In genomic region chr5:93582677-93583524, GRCh38 we compare ENCODE assay signal across 8 cellular contexts. TPM values are rescaled to one million over a fixed set of nuclear protein-coding genes. Genes with fewer than 3 reads are reported as not detected.
A peak's percentile ranks its signal among the peaks of the same experiment; 100 is the strongest.
DNase-seq lines count a peak whose midpoint lies in the region; ATAC-seq and TF ChIP-seq lines count a peak whose summit lies in the region.

TSS of gene NR2F1 (plus strand) at chr5:93583222. CDS start at chr5:93585024, 1,802 bp downstream.

- peaks cover 52% of the 10 kb centered on the region for H3K4me1 ChIP-seq in left ventricle myocardium inferior

- no peak within 1 kb of the TSS for H3K27ac Mint-ChIP-seq in activated naive CD8-positive, alpha-beta T cell treated with anti-CD3 and anti-CD28 coated beads, Interleukin-2, amount 10 ng/mL, durations not matched to agents 7 days and 5 days
- no peak within 1 kb of the TSS for H3K27ac Mint-ChIP-seq in natural killer cell treated with Interleukin-12 subunit alpha and Interleukin-12 subunit beta and Interleukin-15 and Interleukin-18, amount 100 ng/mL, for 72 hours

- no peaks in the 10 kb centered on the region for H3K36me3 ChIP-seq in left ventricle myocardium inferior

- H3K27me3 Mint-ChIP-seq in activated naive CD8-positive, alpha-beta T cell treated with anti-CD3 and anti-CD28 coated beads, Interleukin-2, amount 10 ng/mL, durations not matched to agents 7 days and 5 days: peaks cover 47% of the 10 kb centered on the region
- peaks cover 33 to 39% of the 10 kb centered on the region in 2 donors for H3K27me3 Mint-ChIP-seq in natural killer cell treated with Interleukin-12 subunit alpha and Interleukin-12 subunit beta and Interleukin-15 and Interleukin-18, amount 100 ng/mL, for 72 hours

- H3K27ac ChIP-seq in left ventricle myocardium inferior (replicated peaks): no peak within 1 kb of the TSS

- peak within 1 kb of the TSS; percentile 56 for H3K4me3 Mint-ChIP-seq in activated naive CD8-positive, alpha-beta T cell treated with anti-CD3 and anti-CD28 coated beads, Interleukin-2, amount 10 ng/mL, durations not matched to agents 7 days and 5 days
- H3K4me3 Mint-ChIP-seq in natural killer cell treated with Interleukin-12 subunit alpha and Interleukin-12 subunit beta and Interleukin-15 and Interleukin-18, amount 100 ng/mL, for 72 hours: no peak within 1 kb of the TSS

- no peak for ATAC-seq in activated naive CD8-positive, alpha-beta T cell treated with anti-CD3 and anti-CD28 coated beads, Interleukin-2, amount 10 ng/mL, durations not matched to agents 7 days and 5 days (ENCODE audit: low read depth)
- no peak for ATAC-seq in natural killer cell treated with Interleukin-12 subunit alpha and Interleukin-12 subunit beta and Interleukin-15 and Interleukin-18, amount 100 ng/mL, for 72 hours

- intact Hi-C loops in left ventricle myocardium inferior (cut with micrococcal nuclease): no loop called here

- peaks cover 21% of the 10 kb centered on the region for H3K4me1 Mint-ChIP-seq in activated naive CD8-positive, alpha-beta T cell treated with anti-CD3 and anti-CD28 coated beads, Interleukin-2, amount 10 ng/mL, durations not matched to agents 7 days and 5 days
- H3K4me1 Mint-ChIP-seq in natural killer cell treated with Interleukin-12 subunit alpha and Interleukin-12 subunit beta and Interleukin-15 and Interleukin-18, amount 100 ng/mL, for 72 hours (ENCODE audit: low read depth in 2 of 2): peaks cover 26 to 29% of the 10 kb centered on the region in 2 donors

- H3K4me3 ChIP-seq in left ventricle myocardium inferior: peak within 1 kb of the TSS; percentile 65

- no peaks in the 10 kb centered on the region for H3K9me3 ChIP-seq in left ventricle myocardium inferior (replicated peaks)

- H3K36me3 Mint-ChIP-seq in activated naive CD8-positive, alpha-beta T cell treated with anti-CD3 and anti-CD28 coated beads, Interleukin-2, amount 10 ng/mL, durations not matched to agents 7 days and 5 days: peaks cover 3% of the 10 kb centered on the region
- H3K36me3 Mint-ChIP-seq in natural killer cell treated with Interleukin-12 subunit alpha and Interleukin-12 subunit beta and Interleukin-15 and Interleukin-18, amount 100 ng/mL, for 72 hours: peaks cover 7% of the 10 kb centered on the region

- TF ChIP-seq CTCF in AG09319 (IDR thresholded peaks at IDR 0.05; ENCODE audit: low read depth, low read length) (no peak), left ventricle myocardium inferior (IDR thresholded peaks at IDR 0.05; ENCODE audit: borderline replicate concordance) (no peak)

- H3K9me3 Mint-ChIP-seq in activated naive CD8-positive, alpha-beta T cell treated with anti-CD3 and anti-CD28 coated beads, Interleukin-2, amount 10 ng/mL, durations not matched to agents 7 days and 5 days: no peaks in the 10 kb centered on the region
- H3K9me3 Mint-ChIP-seq in natural killer cell treated with Interleukin-12 subunit alpha and Interleukin-12 subunit beta and Interleukin-15 and Interleukin-18, amount 100 ng/mL, for 72 hours: no peaks in the 10 kb centered on the region

- POLR2A ChIA-PET in activated naive CD8-positive, alpha-beta T cell treated with anti-CD3 and anti-CD28 coated beads, Interleukin-2, amount 10 ng/mL, durations not matched to agents 7 days and 5 days (lab: Charles Lee): no interaction called here

- H3K27me3 ChIP-seq in left ventricle myocardium inferior (ENCODE audit: low read depth): peaks cover 87% of the 10 kb centered on the region

- DNase-seq in AG09319 (ENCODE audit: extremely low read depth, low read depth) (peak; percentile 99), GOT3 (lab: John Stamatoyannopoulos, UW) (peak; percentile 35), NCI-H2171 treated with DMSO at 0.1 percent for 48 hours (lab: John Stamatoyannopoulos, UW) (peak; percentile 87), left ventricle myocardium inferior (no peak), pulmonary artery endothelial cell (ENCODE audit: low read depth, low spot score) (peak; percentile 99)
- no peak for DNase-seq in activated naive CD8-positive, alpha-beta T cell treated with anti-CD3 and anti-CD28 coated beads, Interleukin-2, amount 10 ng/mL, durations not matched to agents 7 days and 5 days
- DNase-seq in natural killer cell treated with Interleukin-12 subunit alpha and Interleukin-12 subunit beta and Interleukin-15 and Interleukin-18, amount 100 ng/mL, for 72 hours (ENCODE audit: low spot score): no peak
- DNase-seq in stimulated activated naive CD4-positive, alpha-beta T cell treated with Interleukin-2 at 50 U/mL for 16 hours (lab: John Stamatoyannopoulos, UW): no peak

RNA-seq across cellular contexts. Expression of gene NR2F1, which starts in this region (rescaled TPM):
- not detected for total RNA-seq in activated naive CD8-positive, alpha-beta T cell treated with anti-CD3 and anti-CD28 coated beads, Interleukin-2, amount 10 ng/mL, durations not matched to agents 7 days and 5 days
- total RNA-seq in left ventricle myocardium inferior (0.47 TPM), pulmonary artery endothelial cell (31.3 and 32.4 TPM in 2 replicates)
- total RNA-seq in natural killer cell treated with Interleukin-12 subunit alpha and Interleukin-12 subunit beta and Interleukin-15 and Interleukin-18, amount 100 ng/mL, for 72 hours: not detected

Comparison
In these comparisons a context has a peak if more than half of its experiments do, and no peak if none do; other contexts are left out.
1. RNA of gene NR2F1 (total RNA-seq): 31.3 to 32.4 TPM in pulmonary artery endothelial cell; 0.47 TPM in left ventricle myocardium inferior (single experiment), not detected in activated naive CD8-positive, alpha-beta T cell treated with anti-CD3 and anti-CD28 coated beads, Interleukin-2, amount 10 ng/mL, durations not matched to agents 7 days and 5 days and not detected in natural killer cell treated with Interleukin-12 subunit alpha and Interleukin-12 subunit beta and Interleukin-15 and Interleukin-18, amount 100 ng/mL, for 72 hours; every median in the first group is over 10 times any median in the second.
2. DNase-seq: peak in AG09319 (single experiment), GOT3 (single experiment), NCI-H2171 treated with DMSO at 0.1 percent for 48 hours (single experiment) and pulmonary artery endothelial cell (single experiment); none in activated naive CD8-positive, alpha-beta T cell treated with anti-CD3 and anti-CD28 coated beads, Interleukin-2, amount 10 ng/mL, durations not matched to agents 7 days and 5 days (single experiment), left ventricle myocardium inferior (single experiment), natural killer cell treated with Interleukin-12 subunit alpha and Interleukin-12 subunit beta and Interleukin-15 and Interleukin-18, amount 100 ng/mL, for 72 hours (single experiment) and stimulated activated naive CD4-positive, alpha-beta T cell treated with Interleukin-2 at 50 U/mL for 16 hours (single experiment).